Comparison of ENCODE assay signal across 8 cellular contexts in genomic region chr6:144055121-144055931, GRCh38. TPM values are rescaled to one million over a fixed set of nuclear protein-coding genes. Genes with fewer than 3 reads are reported as not detected.
DNase-seq lines count a peak whose midpoint lies in the region; ATAC-seq and TF ChIP-seq lines count a peak whose summit lies in the region.

No MANE protein-coding gene starts in this region.

- H3K4me1 Mint-ChIP-seq in T-helper 2 cell treated with Interferon-gamma antibody and Interleukin-4, amounts not matched to agents 5 μg/mL and 100 μg/mL, for 36 hours (ENCODE audit: low read depth) = peaks cover 34% of the 10 kb centered on the region
- H3K4me1 Mint-ChIP-seq in memory B cell = peaks cover 23% of the 10 kb centered on the region

- no peak for TF ChIP-seq CTCF in coronary artery (IDR thresholded peaks at IDR 0.05)

- H3K27me3 Mint-ChIP-seq in T-helper 2 cell treated with Interferon-gamma antibody and Interleukin-4, amounts not matched to agents 5 μg/mL and 100 μg/mL, for 36 hours (ENCODE audit: low read depth) = no peaks in the 10 kb centered on the region
- no peaks in the 10 kb centered on the region for H3K27me3 Mint-ChIP-seq in memory B cell

- H3K9me3 Mint-ChIP-seq in T-helper 2 cell treated with Interferon-gamma antibody and Interleukin-4, amounts not matched to agents 5 μg/mL and 100 μg/mL, for 36 hours = no peaks in the 10 kb centered on the region
- no peaks in the 10 kb centered on the region for H3K9me3 Mint-ChIP-seq in memory B cell

- no peak overlapping the region for H3K4me3 ChIP-seq in coronary artery

- H3K4me3 Mint-ChIP-seq in T-helper 2 cell treated with Interferon-gamma antibody and Interleukin-4, amounts not matched to agents 5 μg/mL and 100 μg/mL, for 36 hours = peak overlapping the region; percentile 91
- H3K4me3 Mint-ChIP-seq in memory B cell = peak overlapping the region; percentile 86

- ATAC-seq in GM18868 (IDR thresholded peaks at IDR 0.05; ENCODE audit: unreplicated experiment) (peak; percentile 83), HG02885 (IDR thresholded peaks at IDR 0.05; ENCODE audit: poor library complexity, unreplicated experiment) (peak; percentile 91), memory B cell (ENCODE audit: low read depth) (peak; percentile 91)

- peak overlapping the region; percentile 100 for H3K27ac Mint-ChIP-seq in T-helper 2 cell treated with Interferon-gamma antibody and Interleukin-4, amounts not matched to agents 5 μg/mL and 100 μg/mL, for 36 hours
- peak overlapping the region; percentile 94 for H3K27ac Mint-ChIP-seq in memory B cell

- no peak overlapping the region for H3K27ac ChIP-seq in coronary artery

- DNase-seq in T-helper 2 cell treated with Interferon-gamma antibody and Interleukin-4, amounts not matched to agents 5 μg/mL and 100 μg/mL, for 36 hours (ENCODE audit: low spot score) = peak; percentile 69
- DNase-seq in memory B cell (ENCODE audit: low spot score in 2 of 2) = no peak
- DNase-seq in coronary artery (ENCODE audit: low spot score) = no peak
- DNase-seq in COR-L47 (lab: John Stamatoyannopoulos, UW) = no peak
- DNase-seq in D341Med (ENCODE audit: low spot score) = no peak
- DNase-seq in mesenteric fat pad (ENCODE audit: low spot score) = no peak

- H3K36me3 Mint-ChIP-seq in T-helper 2 cell treated with Interferon-gamma antibody and Interleukin-4, amounts not matched to agents 5 μg/mL and 100 μg/mL, for 36 hours (ENCODE audit: low read depth) = no peaks in the 10 kb centered on the region
- peaks cover 3% of the 10 kb centered on the region for H3K36me3 Mint-ChIP-seq in memory B cell

RNA-seq across cellular contexts. Expression of gene SF3B5, which starts 40.0 kb away (rescaled TPM):
- 106 TPM for total RNA-seq in mesenteric fat pad

RNA-seq across cellular contexts. Expression of gene PLAGL1, which starts 47.3 kb away (rescaled TPM):
- total RNA-seq in mesenteric fat pad = 40.9 TPM
